Comparison of ENCODE assay signal across 16 cellular contexts in genomic region chr5:114208120-114208519, GRCh38.
DNase-seq lines count a peak whose midpoint lies in the region; ATAC-seq and TF ChIP-seq lines count a peak whose summit lies in the region.
"Had no signal": no experiment of that assay in that cellular context is flagged by ENCODE, and none has a peak within 500 bp of the region (broad histone marks: within the 10 kb centered on the region; RNA-seq: fewer than 3 reads in every experiment).

No MANE protein-coding gene starts in this region.

- peak; percentile 48 for ATAC-seq in Right ventricle myocardium inferior
- peak; percentile 76 to 93 for ATAC-seq in left cardiac atrium
- ATAC-seq in right cardiac atrium, result peak in 1 of 2 donors; percentile 59
- ATAC-seq: CD8-positive, alpha-beta T cell had no signal

- no peak for TF ChIP-seq CTCF in right atrium auricular region (IDR thresholded peaks at IDR 0.05)

- H3K36me3 ChIP-seq in right atrium auricular region, result no peaks in the 10 kb centered on the region
- H3K36me3 ChIP-seq: BLaER1 had no signal

- H3K27ac ChIP-seq in right atrium auricular region, result peak overlapping the region in 1 of 2 donors; percentile 78
- peak overlapping the region; percentile 48 for H3K27ac ChIP-seq in right cardiac atrium (ENCODE audit: low read length)
- H3K27ac ChIP-seq: 22Rv1, BLaER1, C4-2B had no signal

- no peak for DNase-seq in Right ventricle myocardium inferior (ENCODE audit: missing footprints)
- no peak for DNase-seq in right atrium auricular region (ENCODE audit: low spot score)
- DNase-seq in left cardiac atrium, result no peak
- DNase-seq in right cardiac atrium, result no peak
- DNase-seq in glomerular visceral epithelial cell (ENCODE audit: extremely low spot score), result no peak
- DNase-seq in NCI-H187 (lab: John Stamatoyannopoulos, UW), result no peak
- DNase-seq: Caco-2; CD4-positive, CD25-positive, alpha-beta regulatory T cell; CD8-positive, alpha-beta T cell; DMS153; DND-41; GOT3; HCEC 1CT had no signal

- H3K9me3 ChIP-seq in right atrium auricular region (no peaks in the 10 kb centered on the region), right cardiac atrium (ENCODE audit: control insufficient read depth, low read length) (no peaks in the 10 kb centered on the region)
- H3K9me3 ChIP-seq: BLaER1, Caco-2 had no signal

- H3K4me1 ChIP-seq in right atrium auricular region, result no peaks in the 10 kb centered on the region
- no peaks in the 10 kb centered on the region for H3K4me1 ChIP-seq in right cardiac atrium (ENCODE audit: control insufficient read depth, insufficient read depth, low read length)
- H3K4me1 ChIP-seq: BLaER1, Caco-2 had no signal

- H3K27me3 ChIP-seq in right atrium auricular region (no peaks in the 10 kb centered on the region), right cardiac atrium (ENCODE audit: control insufficient read depth, insufficient read depth) (no peaks in the 10 kb centered on the region)
- H3K27me3 ChIP-seq: BLaER1 had no signal

- intact Hi-C loops in Right ventricle myocardium inferior (cut with DNase I), result loop anchor here (10.0 kb wide), 1 partner anchor 103 kb away; no protein-coding TSS in a partner anchor
- intact Hi-C loops in left cardiac atrium (cut with DNase I), result no loop called here
- intact Hi-C loops in right cardiac atrium (cut with DNase I), result no loop called here

- no peak overlapping the region for H3K4me3 ChIP-seq in right atrium auricular region
- H3K4me3 ChIP-seq in right cardiac atrium (ENCODE audit: low read length), result no peak overlapping the region
- H3K4me3 ChIP-seq: BLaER1 had no signal

- WGBS in right cardiac atrium, result 39% methylated on average over 2 of the region's 2 CpGs
